1 cellular context compared by ENCODE assay signal in genomic region chr20:47591231-47591630, GRCh38.
TF ChIP-seq lines count a peak whose summit lies in the region.

No MANE protein-coding gene starts in this region.

TF ChIP-seq in WTC11, 78 proteins besides CTCF, POLR2A, EP300 and RAD21 (continued from another document):
- TF ChIP-seq ZNF512 (CRISPR knock-in tag; IDR thresholded peaks at IDR 0.05; ENCODE audit: borderline replicate concordance) (no peak), ZNF423 (CRISPR knock-in tag; IDR thresholded peaks at IDR 0.05) (no peak)
- TF ChIP-seq, protein P1, sequence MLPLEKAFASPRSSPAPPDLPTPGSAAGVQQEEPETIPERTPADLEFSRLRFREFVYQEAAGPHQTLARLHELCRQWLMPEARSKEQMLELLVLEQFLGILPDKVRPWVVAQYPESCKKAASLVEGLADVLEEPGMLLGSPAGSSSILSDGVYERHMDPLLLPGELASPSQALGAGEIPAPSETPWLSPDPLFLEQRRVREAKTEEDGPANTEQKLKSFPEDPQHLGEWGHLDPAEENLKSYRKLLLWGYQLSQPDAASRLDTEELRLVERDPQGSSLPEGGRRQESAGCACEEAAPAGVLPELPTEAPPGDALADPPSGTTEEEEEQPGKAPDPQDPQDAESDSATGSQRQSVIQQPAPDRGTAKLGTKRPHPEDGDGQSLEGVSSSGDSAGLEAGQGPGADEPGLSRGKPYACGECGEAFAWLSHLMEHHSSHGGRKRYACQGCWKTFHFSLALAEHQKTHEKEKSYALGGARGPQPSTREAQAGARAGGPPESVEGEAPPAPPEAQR (CRISPR knock-in tag; IDR thresholded peaks at IDR 0.05) = no peak
